ENCODE assay signal across 21 cellular contexts in the genomic region with DNA sequence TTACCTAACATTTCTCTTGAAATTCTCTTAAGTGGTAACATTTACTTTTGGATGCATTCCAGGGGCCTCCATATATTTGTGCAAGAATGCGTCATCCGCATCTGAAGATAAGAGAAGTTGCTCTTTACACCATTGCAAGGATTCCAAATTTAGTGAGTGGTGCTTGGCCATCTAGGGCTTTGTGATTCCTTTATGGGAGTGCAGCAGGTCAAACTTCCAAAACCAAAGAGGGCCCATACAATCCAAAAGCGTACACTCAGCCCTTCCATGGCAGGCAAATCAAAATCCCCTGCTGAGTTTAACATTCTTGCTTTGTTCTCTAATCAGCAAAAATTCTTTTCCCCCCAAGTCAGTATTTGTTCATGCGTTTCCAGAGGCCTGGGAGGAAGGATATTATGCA.
DNase-seq lines count a peak whose midpoint lies in the region; TF ChIP-seq lines count a peak whose summit lies in the region.
"Had no signal": no experiment of that assay in that cellular context is flagged by ENCODE, and none has a peak within 500 bp of the region (broad histone marks: within the 10 kb centered on the region; RNA-seq: fewer than 3 reads in every experiment).

No MANE protein-coding gene starts in this region.

- H2BK120ac ChIP-seq in H9 (ENCODE audit: low read depth, low read length, poor library complexity, severe bottlenecking): no peak overlapping the region

- H2BK12ac ChIP-seq in H9 (ENCODE audit: insufficient read length, low read depth, low read length): no peak overlapping the region

- no CpG with 5 or more reads among the region's 4 CpGs for WGBS in H9 (ENCODE audit: extremely low coverage, insufficient read length, low lambda C conversion rate)

- H3K56ac ChIP-seq in H9 (ENCODE audit: insufficient read length, low read depth, low read length): no peak overlapping the region

- no peaks in the 10 kb centered on the region for H4K20me1 ChIP-seq in H9 (ENCODE audit: control insufficient read depth, insufficient read depth, insufficient read length)

- H4K8ac ChIP-seq in H9 (replicated peaks; ENCODE audit: insufficient read length, low read depth, low read length): no peak overlapping the region

- in situ Hi-C loops in brain microvascular endothelial cell (cut with HindIII; ENCODE audit: low pct_ligation_motif_present, low sequenced_read_pairs): no loop called here

- H3K4me1 ChIP-seq in H9 (ENCODE audit: insufficient read depth, low read length): no peaks in the 10 kb centered on the region

- no peak overlapping the region for H2BK5ac ChIP-seq in H9 (ENCODE audit: insufficient read length, low read length)

- H3K27ac ChIP-seq in brain microvascular endothelial cell: no peak overlapping the region
- H3K27ac ChIP-seq in H9 (ENCODE audit: insufficient read length, low read depth, low read length): no peak overlapping the region
- H3K27ac ChIP-seq: 22Rv1, SK-N-MC had no signal

- no peak overlapping the region for H4K5ac ChIP-seq in H9 (ENCODE audit: insufficient read length, low read depth, low read length)

- no peaks in the 10 kb centered on the region for H3K79me2 ChIP-seq in H9 (ENCODE audit: insufficient read depth, low read length)

- H3K27me3 ChIP-seq in brain microvascular endothelial cell (replicated peaks) (no peaks in the 10 kb centered on the region), H9 (ENCODE audit: insufficient read depth, low read length) (no peaks in the 10 kb centered on the region)

- no peak overlapping the region for H2AK5ac ChIP-seq in H9 (ENCODE audit: insufficient read length, low read length)

- no peak overlapping the region for H4K91ac ChIP-seq in H9 (ENCODE audit: insufficient read length, low read depth, low read length)

- H3K9me3 Mint-ChIP-seq in H9: no peaks in the 10 kb centered on the region
- H3K9me3 Mint-ChIP-seq: GM23338 had no signal

- no peak overlapping the region for H3K14ac ChIP-seq in H9 (ENCODE audit: insufficient read depth, low read length)

- DNase-seq in DMS79 treated with DMSO at 0.1 percent for 48 hours (lab: John Stamatoyannopoulos, UW) (peak; percentile 8), DMS79 (lab: John Stamatoyannopoulos, UW) (no peak), brain microvascular endothelial cell (peak; percentile 0), iris pigment epithelial cell (ENCODE audit: low read depth) (peak; percentile 1), OCI-M2 (lab: John Stamatoyannopoulos, UW; ENCODE audit: unreplicated experiment) (no peak), H9 (no peak), UCSD-AML1 (lab: John Stamatoyannopoulos, UW; ENCODE audit: unreplicated experiment) (no peak)
- DNase-seq in stimulated activated CD8-positive, alpha-beta memory T cell treated with anti-CD3 and anti-CD28 coated beads, Interleukin-4, amount 100 ng/mL, for 48 hours: no peak
- DNase-seq: EL, IMR-90, NCI-H1417 treated with DMSO at 0.1 percent for 48 hours, NCI-H2029 treated with DMSO at 0.1 percent for 48 hours, NCI-H2227 treated with DMSO at 0.1 percent for 48 hours, NCI-H524, NCI-H82, OCI-M1, SHP77 had no signal

- H3K79me1 ChIP-seq in H9 (ENCODE audit: insufficient read depth, low read depth, low read length, poor library complexity, severe bottlenecking): no peaks in the 10 kb centered on the region

- no peak overlapping the region for H3K18ac ChIP-seq in H9 (ENCODE audit: insufficient read length, low read depth, low read length)

- no peak overlapping the region for H3K4me3 Mint-ChIP-seq in H9
- H3K4me3 Mint-ChIP-seq: B cell, GM23338 had no signal

- H3K36me3 ChIP-seq in brain microvascular endothelial cell (replicated peaks): no peaks in the 10 kb centered on the region

- no peak overlapping the region for H3K9ac ChIP-seq in H9 (ENCODE audit: extremely low read depth, insufficient read length, low read length)

- no peak overlapping the region for H2BK15ac ChIP-seq in H9 (ENCODE audit: low read depth, low read length)

- no peaks in the 10 kb centered on the region for H3K23me2 ChIP-seq in H9 (ENCODE audit: insufficient read length, low read depth, low read length, poor library complexity, severe bottlenecking)

- TF ChIP-seq CTCF in brain microvascular endothelial cell (IDR thresholded peaks at IDR 0.05; ENCODE audit: low read depth, low read length, missing control alignments): no peak
- no peak for TF ChIP-seq CTCF in H9 (conservative IDR thresholded peaks at IDR 0.05)

- no peak overlapping the region for H2AFZ ChIP-seq in H9 (ENCODE audit: low read length)
- H2AFZ ChIP-seq: GM23338 had no signal

- H3K27ac Mint-ChIP-seq in H9: no peak overlapping the region; a peak in 1 of 7 replicates
- H3K27ac Mint-ChIP-seq: B cell, GM23338 had no signal

- H3K4me1 Mint-ChIP-seq in H9: no peaks in the 10 kb centered on the region
- H3K4me1 Mint-ChIP-seq: B cell, GM23338 had no signal

- no peaks in the 10 kb centered on the region for H3K36me3 Mint-ChIP-seq in H9 (ENCODE audit: insufficient read depth in 1 of 3, low read depth in 3 of 3)

- no peak overlapping the region for H3K4me2 ChIP-seq in H9 (ENCODE audit: insufficient read depth, insufficient read length, low read length)
- H3K4me2 ChIP-seq: GM23338 had no signal

- H3K9me3 ChIP-seq in H9 (ENCODE audit: control insufficient read depth, low read depth, low read length): no peaks in the 10 kb centered on the region

- H3K4ac ChIP-seq in H9 (ENCODE audit: low read depth, low read length): no peak overlapping the region

- no peak overlapping the region for H2BK20ac ChIP-seq in H9 (ENCODE audit: low read depth, low read length, poor library complexity, severe bottlenecking)

- no peak overlapping the region for H3K23ac ChIP-seq in H9 (ENCODE audit: insufficient read length, low read depth, low read length)

- H3K4me3 ChIP-seq in brain microvascular endothelial cell (ENCODE audit: low read depth, low read length): no peak overlapping the region
- H3K4me3 ChIP-seq: GM23338, SK-N-MC had no signal

- no peak overlapping the region for H3T11ph ChIP-seq in H9 (ENCODE audit: low read length)

- H3K27me3 Mint-ChIP-seq in H9 (ENCODE audit: low read depth): no peaks in the 10 kb centered on the region
- H3K27me3 Mint-ChIP-seq: B cell had no signal

Comparison
In these comparisons a context has a peak if more than half of its experiments do, and no peak if none do; other contexts are left out.
1. DNase-seq: peak in DMS79 treated with DMSO at 0.1 percent for 48 hours (single experiment), brain microvascular endothelial cell (single experiment) and iris pigment epithelial cell (single experiment); none in DMS79 (single experiment), OCI-M2 (single experiment), stimulated activated CD8-positive, alpha-beta memory T cell treated with anti-CD3 and anti-CD28 coated beads, Interleukin-4, amount 100 ng/mL, for 48 hours (single experiment), H9 (single experiment) and UCSD-AML1 (single experiment).